In genomic region chr12:51450816-51451215, GRCh38 we compare ENCODE assay signal across 25 cellular contexts.
"Had no signal": no experiment of that assay in that cellular context is flagged by ENCODE, and none has a peak within 500 bp of the region (broad histone marks: within the 10 kb centered on the region; RNA-seq: fewer than 3 reads in every experiment).

No MANE protein-coding gene starts in this region.

- H3K27ac Mint-ChIP-seq: activated CD4-positive, alpha-beta T cell treated with anti-CD3 and anti-CD28 coated beads for 36 hours; activated T-cell treated with anti-CD3 and anti-CD28 coated beads, Interleukin-2, amount 50 U/mL, for 24 hours; activated T-helper 2 cell treated with anti-CD3 and anti-CD28 coated beads, Interferon-gamma antibody, Interleukin-2, Interleukin-4, amounts not matched to agents 10 μg/mL and 5 μg/mL and 100 μg/mL, durations not matched to agents 14 hours and 24 hours and 36 hours; dendritic cell treated with granulocyte-macrophage colony-stimulating factor and Interleukin-4, amounts not matched to agents 40 ng/mL and 50 ng/mL, for 4 days; memory B cell had no signal

- H3K36me3 ChIP-seq: cardiac muscle cell, thoracic aorta, upper lobe of left lung had no signal

- H3K4me3 Mint-ChIP-seq: activated CD4-positive, alpha-beta T cell treated with anti-CD3 and anti-CD28 coated beads for 36 hours; activated T-cell treated with anti-CD3 and anti-CD28 coated beads, Interleukin-2, amount 50 U/mL, for 24 hours; dendritic cell treated with granulocyte-macrophage colony-stimulating factor and Interleukin-4, amounts not matched to agents 40 ng/mL and 50 ng/mL, for 4 days; memory B cell; nephron had no signal

- H3K9me3 Mint-ChIP-seq: activated T-cell treated with anti-CD3 and anti-CD28 coated beads, Interleukin-2, amount 50 U/mL, for 24 hours; activated T-helper 2 cell treated with anti-CD3 and anti-CD28 coated beads, Interferon-gamma antibody, Interleukin-2, Interleukin-4, amounts not matched to agents 10 μg/mL and 5 μg/mL and 100 μg/mL, durations not matched to agents 14 hours and 24 hours and 36 hours; dendritic cell treated with granulocyte-macrophage colony-stimulating factor and Interleukin-4, amounts not matched to agents 40 ng/mL and 50 ng/mL, for 4 days; memory B cell; nephron had no signal

- H3K27me3 ChIP-seq: body of pancreas, cardiac muscle cell, upper lobe of left lung had no signal

- ATAC-seq: body of pancreas, left cardiac atrium, sciatic nerve had no signal

- H3K4me3 ChIP-seq: body of pancreas, cardiac muscle cell, thoracic aorta, upper lobe of left lung had no signal

- H3K4me1 ChIP-seq: upper lobe of left lung had no signal

- DNase-seq: activated CD4-positive, alpha-beta T cell treated with anti-CD3 and anti-CD28 coated beads for 36 hours; activated CD4-positive, alpha-beta T cell treated with anti-CD3 and anti-CD28 coated beads, Interleukin-2, amount 50 U/mL, for 4 hours; activated CD8-positive, alpha-beta memory T cell treated with anti-CD3 and anti-CD28 coated beads for 24 hours; activated CD8-positive, alpha-beta memory T cell treated with anti-CD3 and anti-CD28 coated beads, Interleukin-2, amount 50 U/mL, for 4 hours; activated naive CD4-positive, alpha-beta T cell treated with Interleukin-2 at 50 U/mL for 16 hours; activated T-cell treated with anti-CD3 and anti-CD28 coated beads, Interleukin-2, amount 50 U/mL, for 24 hours; body of pancreas; effector CD4-positive, alpha-beta T cell; foreskin melanocyte; left cardiac atrium; nucleus accumbens; posterior cingulate gyrus; small intestine; stimulated activated CD8-positive, alpha-beta memory T cell treated with anti-CD3 and anti-CD28 coated beads, Interleukin-4, amount 100 ng/mL, for 48 hours; stimulated activated naive CD4-positive, alpha-beta T cell; T-helper 1 cell; WERI-Rb-1 had no signal

- H3K27ac ChIP-seq: body of pancreas, cardiac muscle cell, thoracic aorta, upper lobe of left lung, WERI-Rb-1 had no signal

- H3K27me3 Mint-ChIP-seq: activated CD4-positive, alpha-beta T cell treated with anti-CD3 and anti-CD28 coated beads for 36 hours; activated T-cell treated with anti-CD3 and anti-CD28 coated beads, Interleukin-2, amount 50 U/mL, for 24 hours; dendritic cell treated with granulocyte-macrophage colony-stimulating factor and Interleukin-4, amounts not matched to agents 40 ng/mL and 50 ng/mL, for 4 days had no signal

- H3K9me3 ChIP-seq: body of pancreas, thoracic aorta, upper lobe of left lung had no signal

- H3K4me1 Mint-ChIP-seq: activated CD4-positive, alpha-beta T cell treated with anti-CD3 and anti-CD28 coated beads for 36 hours; memory B cell; nephron had no signal
